8 cellular contexts compared by ENCODE assay signal in the genomic region with DNA sequence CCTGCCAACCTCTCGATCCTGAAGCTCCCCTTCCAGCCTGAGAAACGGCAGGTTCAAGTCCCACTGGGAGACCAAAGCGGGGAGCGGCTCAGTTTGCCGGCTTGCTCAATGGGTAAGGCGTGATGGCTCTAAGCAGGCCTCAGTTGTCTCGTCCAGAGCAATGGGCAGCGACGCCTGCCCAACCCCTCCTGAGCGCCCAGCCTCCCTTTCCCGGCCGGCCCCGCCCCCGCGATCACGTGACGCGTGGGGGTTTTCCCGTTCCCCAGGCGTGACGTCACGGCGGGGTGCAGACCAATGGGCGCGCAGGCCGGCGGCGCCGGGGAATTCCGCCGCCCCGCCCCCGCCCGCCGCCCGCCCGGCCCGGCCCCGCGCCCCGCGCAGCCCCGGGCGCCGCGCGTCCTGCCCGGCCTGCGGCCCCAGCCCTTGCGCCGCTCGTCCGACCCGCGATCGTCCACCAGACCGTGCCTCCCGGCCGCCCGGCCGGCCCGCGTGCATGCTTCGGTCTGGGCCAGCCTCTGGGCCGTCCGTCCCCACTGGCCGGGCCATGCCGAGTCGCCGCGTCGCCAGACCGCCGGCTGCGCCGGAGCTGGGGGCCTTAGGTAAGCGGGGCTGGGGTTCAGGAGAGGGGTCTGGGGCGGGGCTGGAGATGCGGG. TPM values are rescaled to one million over a fixed set of nuclear protein-coding genes. Genes with fewer than 3 reads are reported as not detected.
DNase-seq lines count a peak whose midpoint lies in the region; ATAC-seq, FAIRE-seq and TF ChIP-seq lines count a peak whose summit lies in the region.

RELB (plus strand) TSS at position 378 of the 653 bp plus-strand sequence; CDS start at position 494, 116 bp downstream.

- peak within 1 kb of the TSS; percentile 72 to 80 (median 79) for H3K4me3 ChIP-seq in HepG2 (replicated peaks in 1 of 3; ENCODE audit: insufficient read depth in 1 of 3, low read depth in 2 of 3, low read length in 3 of 3)

- no peaks in the 10 kb centered on the region for H3K36me3 ChIP-seq in HepG2 (replicated peaks in 1 of 2; ENCODE audit: control insufficient read depth in 1 of 2, insufficient read depth in 2 of 2, low read length in 2 of 2)

- H3K9me3 Mint-ChIP-seq in dendritic cell treated with granulocyte-macrophage colony-stimulating factor and Interleukin-4, amounts not matched to agents 40 ng/mL and 50 ng/mL, for 4 days: no peaks in the 10 kb centered on the region

- no TSS peak for BruUV-seq in HepG2 (replicated peaks; lab: Mats Ljungman, UMichigan)

- POLR2A ChIA-PET in HepG2 (lab: Yijun Ruan, JAX): interaction anchor here (0.6 to 1.2 kb wide), 12 partner anchors 18 to 177 kb away, joined by 3 to 14 read pairs (median 3); partner anchors contain the start of genes APOE, CLASRP, PPP1R37 and TRAPPC6A

- no peaks in the 10 kb centered on the region for H4K20me1 ChIP-seq in HepG2 (ENCODE audit: insufficient read depth, low read length)

- no peaks in the 10 kb centered on the region for H3K9me3 ChIP-seq in HepG2 (ENCODE audit: low read length)

- ATAC-seq in HG03378 (IDR thresholded peaks at IDR 0.05; ENCODE audit: unreplicated experiment) (peak; percentile 33), HepG2 (peak; percentile 74)

- peak within 1 kb of the TSS; percentile 79 for H3K9ac ChIP-seq in HepG2 (ENCODE audit: insufficient read depth, low read depth, low read length)

- peaks cover 19% of the 10 kb centered on the region for H3K4me1 Mint-ChIP-seq in dendritic cell treated with granulocyte-macrophage colony-stimulating factor and Interleukin-4, amounts not matched to agents 40 ng/mL and 50 ng/mL, for 4 days (ENCODE audit: low read depth)

- TF ChIP-seq CTCF in HepG2 (CRISPR knock-in tag; IDR thresholded peaks at IDR 0.05): no peak

- TF ChIP-seq EP300 in HepG2 (IDR thresholded peaks at IDR 0.05; ENCODE audit: low read depth in 2 of 2, low read length in 2 of 2) (0 out of 4 replicates have a peak, but pooled peaks of 1 of the 2 experiments have one; percentile 8), HepG2 (CRISPR knock-in tag; IDR thresholded peaks at IDR 0.05; ENCODE audit: borderline replicate concordance) (no peak)

- H2AFZ ChIP-seq in HepG2 (ENCODE audit: low read length): no peak within 1 kb of the TSS

- peaks cover 20% of the 10 kb centered on the region for H3K4me1 ChIP-seq in HepG2 (ENCODE audit: insufficient read depth, low read length)

- no peaks in the 10 kb centered on the region for H3K27me3 ChIP-seq in HepG2 (ENCODE audit: control insufficient read depth in 1 of 2, insufficient read depth in 2 of 2, low read length in 2 of 2)

- in situ Hi-C loops in HepG2 (cut with HindIII; ENCODE audit: extremely low pct_ligation_motif_present, low pct_unique_long_range_greater_than_20kb): no loop called here

- H3K4me2 ChIP-seq in HepG2 (ENCODE audit: low read depth, low read length): peak within 1 kb of the TSS; percentile 84

- peak within 1 kb of the TSS; percentile 92 for H3K27ac ChIP-seq in HepG2 (ENCODE audit: extremely low read length, insufficient read depth, low read length)

- H3K36me3 Mint-ChIP-seq in dendritic cell treated with granulocyte-macrophage colony-stimulating factor and Interleukin-4, amounts not matched to agents 40 ng/mL and 50 ng/mL, for 4 days (ENCODE audit: low read depth): peaks cover 49% of the 10 kb centered on the region

- TF ChIP-seq RAD21 in HepG2 (CRISPR knock-in tag; IDR thresholded peaks at IDR 0.05): no peak

- no peaks in the 10 kb centered on the region for H3K79me2 ChIP-seq in HepG2 (ENCODE audit: insufficient read depth, low read length)

- H3K27ac Mint-ChIP-seq in dendritic cell treated with granulocyte-macrophage colony-stimulating factor and Interleukin-4, amounts not matched to agents 40 ng/mL and 50 ng/mL, for 4 days: peak within 1 kb of the TSS; percentile 100

- CTCF ChIA-PET in HepG2 (lab: Yijun Ruan, JAX; ENCODE audit: low intra/inter-chr PET ratio, low total read pairs): no interaction called here

- WGBS in HepG2 (ENCODE audit: low lambda C conversion rate): 10% methylated on average over 17 of the region's 79 CpGs

- FAIRE-seq in HepG2 (lab: Jason Lieb, UNC): no peak

- intact Hi-C loops in dendritic cell treated with granulocyte-macrophage colony-stimulating factor and Interleukin-4, amounts not matched to agents 40 ng/mL and 50 ng/mL, for 4 days (cut with micrococcal nuclease): loop anchor here (5.0 kb wide), 2 partner anchors 49 to 176 kb away; partner anchors contain the start of genes BLOC1S3 and TRAPPC6A
- intact Hi-C loops in HepG2 (cut with micrococcal nuclease; ENCODE audit: unreplicated experiment): no loop called here

- peak; percentile 78 for TF ChIP-seq POLR2A in GM19099 (IDR thresholded peaks at IDR 0.05; ENCODE audit: extremely low read depth, insufficient read length, low read depth)
- TF ChIP-seq POLR2A in HepG2 (IDR thresholded peaks at IDR 0.05; ENCODE audit: insufficient read depth in 1 of 2, low read depth in 2 of 2, low read length in 2 of 2): peak in 1 of 2 experiments; percentile 36; a peak in 1 of 4 replicates

- peak; percentile 50 to 56 for DNase-seq in AML-193 (lab: John Stamatoyannopoulos, UW)
- peak; percentile 92 for DNase-seq in NCI-H510A (lab: John Stamatoyannopoulos, UW)
- peak; percentile 94 to 97 for DNase-seq in activated CD4-positive, alpha-beta T cell treated with anti-CD3 and anti-CD28 coated beads, Interleukin-2, amount 50 U/mL, for 24 hours (ENCODE audit: low read depth in 1 of 2, low spot score in 1 of 2)
- DNase-seq in HepG2 (ENCODE audit: low spot score): peak; percentile 73
- DNase-seq in stimulated activated CD4-positive, alpha-beta T cell treated with anti-CD3 and anti-CD28 coated beads, Interleukin-2, amount 100 ng/mL, for 4 hours (ENCODE audit: low read depth): peak; percentile 96

- H3K27me3 Mint-ChIP-seq in dendritic cell treated with granulocyte-macrophage colony-stimulating factor and Interleukin-4, amounts not matched to agents 40 ng/mL and 50 ng/mL, for 4 days: peaks cover 4% of the 10 kb centered on the region

- H3K4me3 Mint-ChIP-seq in dendritic cell treated with granulocyte-macrophage colony-stimulating factor and Interleukin-4, amounts not matched to agents 40 ng/mL and 50 ng/mL, for 4 days: peak within 1 kb of the TSS; percentile 93

TF ChIP-seq in HepG2, 621 proteins besides CTCF, POLR2A, EP300 and RAD21 (continues in another document):
- TF ChIP-seq NFYC (CRISPR knock-in tag; IDR thresholded peaks at IDR 0.05) (peak; percentile 74), FOSL2 (CRISPR knock-in tag; IDR thresholded peaks at IDR 0.05) (peak; percentile 38; the same call in 1 of the 2 replicates), ARHGAP35 (CRISPR knock-in tag; IDR thresholded peaks at IDR 0.05; ENCODE audit: borderline replicate concordance) (no peak), NCOA2 (CRISPR knock-in tag; IDR thresholded peaks at IDR 0.05) (no peak), MAX (IDR thresholded peaks at IDR 0.05) (peak; percentile 53), DDIT3 (CRISPR knock-in tag; IDR thresholded peaks at IDR 0.05) (no peak), ZBTB21 (CRISPR knock-in tag; IDR thresholded peaks at IDR 0.05) (0 out of 2 replicates have a peak, but pooled peaks have one; percentile 27), RBFOX2 (IDR thresholded peaks at IDR 0.05; ENCODE audit: low read depth, low read length) (0 out of 2 replicates have a peak, but pooled peaks have one; percentile 28), SPEN (CRISPR knock-in tag; IDR thresholded peaks at IDR 0.05; ENCODE audit: low read depth) (0 out of 2 replicates have a peak, but pooled peaks have one; percentile 45), RXRA (CRISPR knock-in tag; IDR thresholded peaks at IDR 0.05) (0 out of 2 replicates have a peak, but pooled peaks have one; percentile 31), ZBTB20 (CRISPR knock-in tag; IDR thresholded peaks at IDR 0.05; ENCODE audit: borderline replicate concordance, low read depth) (no peak), KDM2A (CRISPR knock-in tag; IDR thresholded peaks at IDR 0.05; ENCODE audit: borderline replicate concordance, low read depth) (peak; percentile 56; the same call in 1 of the 2 replicates)
- TF ChIP-seq, protein P1, sequence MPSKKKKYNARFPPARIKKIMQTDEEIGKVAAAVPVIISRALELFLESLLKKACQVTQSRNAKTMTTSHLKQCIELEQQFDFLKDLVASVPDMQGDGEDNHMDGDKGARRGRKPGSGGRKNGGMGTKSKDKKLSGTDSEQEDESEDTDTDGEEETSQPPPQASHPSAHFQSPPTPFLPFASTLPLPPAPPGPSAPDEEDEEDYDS (CRISPR knock-in tag; IDR thresholded peaks at IDR 0.05): peak; percentile 56

RNA-seq across cellular contexts. Expression of gene RELB, which starts in this region (rescaled TPM):
- total RNA-seq in HepG2 (2016; rRNA removed; fragmentation: Illumina TruSeq; extraction: Trizol): 2.8 and 3.5 TPM in 2 replicates
- 3.4 and 3.5 TPM in 2 replicates for total RNA-seq in HepG2 (2016; cell fraction: cytosol; rRNA removed; fragmentation: Illumina TruSeq; extraction: Trizol; ENCODE audit: low read depth)
- 2.1 and 3.6 TPM in 2 replicates for total RNA-seq in HepG2 (2016; cell fraction: insoluble cytoplasmic fraction; rRNA removed; fragmentation: Illumina TruSeq; extraction: Trizol)
- total RNA-seq in HepG2 (2016; cell fraction: membrane; rRNA removed; fragmentation: Illumina TruSeq; extraction: Trizol): 3.6 and 5.1 TPM in 2 replicates
- total RNA-seq in HepG2 (2016; cell fraction: nucleus; rRNA removed; fragmentation: Illumina TruSeq; extraction: Trizol): 2.2 and 2.8 TPM in 2 replicates
- 1.9 and 4.2 TPM in 2 replicates for polyA plus RNA-seq in HepG2 (2011; rRNA removed)
- 3.2 and 3.4 TPM in 2 replicates for polyA plus RNA-seq in HepG2 (2011; cell fraction: cytosol; rRNA removed)
- polyA plus RNA-seq in HepG2 (2011; cell fraction: nucleus; rRNA removed): 4.8 and 4.9 TPM in 2 replicates
- polyA plus RNA-seq in HepG2 (2012): 2.1 and 2.5 TPM in 2 replicates
- polyA plus RNA-seq in HepG2 (2016; cell fraction: cytosol; fragmentation: Illumina TruSeq; extraction: Trizol; ENCODE audit: low read depth): 3.3 and 3.8 TPM in 2 replicates
- polyA plus RNA-seq in HepG2 (2016; cell fraction: insoluble cytoplasmic fraction; fragmentation: Illumina TruSeq; extraction: Trizol; ENCODE audit: low read depth): 4.2 TPM in 2 replicates
- 3.7 and 4.3 TPM in 2 replicates for polyA plus RNA-seq in HepG2 (2016; cell fraction: membrane; fragmentation: Illumina TruSeq; extraction: Trizol; ENCODE audit: low read depth)
- polyA plus RNA-seq in HepG2 (2016; cell fraction: nucleus; fragmentation: Illumina TruSeq; extraction: Trizol; ENCODE audit: insufficient read depth, low read depth): 4.4 and 6.2 TPM in 2 replicates
- polyA minus RNA-seq in HepG2 (2011; rRNA and poly(A)+ RNA removed; ENCODE audit: low replicate concordance): 2.7 and 6.0 TPM in 2 replicates
- 3.1 and 5.8 TPM in 2 replicates for polyA minus RNA-seq in HepG2 (2011; cell fraction: cytosol; rRNA and poly(A)+ RNA removed)
- polyA minus RNA-seq in HepG2 (2011; cell fraction: nucleus; rRNA and poly(A)+ RNA removed): 2.1 and 2.2 TPM in 2 replicates

Comparison
In these comparisons a context has a peak if more than half of its experiments do, and no peak if none do; other contexts are left out.
1. Peak in every context shown above with its lines: DNase-seq, ATAC-seq, H3K4me3 ChIP-seq and H3K27ac ChIP-seq.